ENCODE assay signal across 1 cellular context in the genomic region with DNA sequence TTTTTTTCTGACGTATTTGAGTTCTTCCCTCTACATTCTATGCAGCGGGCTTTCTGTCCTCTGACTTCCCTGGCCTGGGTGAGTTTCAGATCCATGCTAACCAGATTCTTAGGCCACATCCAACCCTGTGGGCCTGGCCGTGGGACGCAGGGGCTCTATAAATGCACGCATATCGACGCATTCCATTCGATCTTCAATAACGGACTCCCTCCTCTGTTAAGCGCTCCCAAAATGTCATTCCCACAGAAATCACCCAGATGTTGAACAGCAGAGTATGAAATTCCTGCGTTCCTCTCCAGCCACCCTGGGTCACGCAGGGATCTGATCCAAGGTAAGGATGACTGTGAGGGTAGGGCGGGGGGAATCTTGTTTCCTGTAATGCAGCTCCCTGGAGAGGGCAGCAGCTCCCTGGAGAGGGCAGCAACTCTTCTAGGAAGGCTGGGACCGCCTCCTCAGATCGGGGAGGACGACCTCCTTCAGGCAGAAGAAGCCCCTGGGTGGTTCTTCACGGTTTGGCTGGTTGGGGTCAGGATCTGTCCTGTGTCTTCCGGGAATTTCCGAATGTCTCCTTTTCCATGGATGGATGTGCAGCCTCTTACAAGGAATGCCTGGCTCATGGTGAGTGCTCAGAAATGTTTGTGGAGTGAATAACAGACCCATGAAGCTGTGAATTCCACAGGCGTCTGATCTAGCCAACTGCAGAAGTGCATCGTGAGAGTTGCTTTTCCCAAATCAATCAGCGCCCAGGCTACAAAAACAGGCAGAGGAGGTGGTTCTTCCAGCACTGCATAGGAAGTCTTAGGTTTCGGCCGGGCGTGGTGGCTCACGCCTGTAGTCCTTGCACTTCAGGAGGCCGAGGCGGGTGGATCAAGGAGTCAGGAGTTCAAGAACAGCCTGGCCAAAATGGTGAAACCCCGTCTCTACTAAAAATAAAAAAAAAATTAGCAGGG.
TF ChIP-seq lines count a peak whose summit lies in the region.

No MANE protein-coding gene starts in this region.

TF ChIP-seq in IMR-90, 13 proteins besides CTCF, POLR2A, EP300 and RAD21 (continued from another document):
- no peak for TF ChIP-seq BHLHE40 (IDR thresholded peaks at IDR 0.05; ENCODE audit: low read depth, low read length)
- TF ChIP-seq SMC3 (IDR thresholded peaks at IDR 0.05; ENCODE audit: low read depth, low read length): no peak
- TF ChIP-seq ELK1 (IDR thresholded peaks at IDR 0.05; ENCODE audit: borderline replicate concordance, low read depth, low read length): no peak
- TF ChIP-seq USF2 (IDR thresholded peaks at IDR 0.05; ENCODE audit: low read depth, low read length): no peak
